ENCODE assay signal across 10 cellular contexts in the genomic region with DNA sequence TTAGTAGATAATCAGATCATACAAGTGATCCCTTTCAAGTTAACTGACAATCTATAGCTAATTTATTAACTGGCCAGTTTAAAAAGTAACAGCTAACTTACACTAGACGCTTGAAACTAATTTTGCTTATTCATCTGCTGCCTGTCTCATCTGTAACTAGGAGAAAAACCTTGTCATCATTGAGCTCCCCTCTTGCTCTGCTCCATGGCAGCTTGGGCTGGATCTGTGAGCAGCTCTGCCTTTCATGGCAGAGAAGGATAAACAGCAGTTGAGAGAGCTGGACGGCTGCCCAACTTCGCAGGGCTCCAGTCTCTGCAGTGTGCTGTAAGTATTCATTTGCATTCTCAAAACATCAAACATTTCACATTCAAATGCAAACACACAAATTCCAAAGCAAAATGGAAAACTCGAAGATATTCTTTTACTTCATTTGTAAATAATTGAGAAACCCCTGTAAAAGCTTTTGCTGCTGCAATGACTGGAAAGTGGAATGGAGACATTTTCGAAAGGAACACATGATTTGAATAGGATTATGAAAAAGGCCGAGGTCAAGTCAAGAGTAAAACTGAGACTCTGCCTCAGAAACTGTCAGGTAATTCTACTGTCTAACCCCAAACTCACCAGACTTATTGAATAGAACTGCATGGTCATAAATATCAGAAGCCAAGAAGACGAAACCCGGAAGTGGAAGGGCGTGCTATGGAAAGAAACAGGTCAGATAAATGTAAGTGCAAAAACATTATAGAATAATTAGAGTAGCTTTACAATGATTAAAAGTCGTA. TPM values are rescaled to one million over a fixed set of nuclear protein-coding genes. Genes with fewer than 3 reads are reported as not detected.
DNase-seq lines count a peak whose midpoint lies in the region; ATAC-seq and TF ChIP-seq lines count a peak whose summit lies in the region.
"Had no signal": no experiment of that assay in that cellular context is flagged by ENCODE, and none has a peak within 500 bp of the region (broad histone marks: within the 10 kb centered on the region; RNA-seq: fewer than 3 reads in every experiment).

No MANE protein-coding gene starts in this region.

- H3K4me1 ChIP-seq in heart left ventricle (no peaks in the 10 kb centered on the region), right atrium auricular region (no peaks in the 10 kb centered on the region)
- H3K4me1 ChIP-seq: upper lobe of left lung had no signal

- H3K27me3 Mint-ChIP-seq in CD4-positive, alpha-beta T cell: no peaks in the 10 kb centered on the region
- no peaks in the 10 kb centered on the region for H3K27me3 Mint-ChIP-seq in T-helper 2 cell treated with Interferon-gamma antibody and Interleukin-4, amounts not matched to agents 5 μg/mL and 100 μg/mL, for 36 hours (ENCODE audit: low read depth)
- H3K27me3 Mint-ChIP-seq in activated naive CD8-positive, alpha-beta T cell treated with anti-CD3 and anti-CD28 coated beads for 36 hours: no peaks in the 10 kb centered on the region
- H3K27me3 Mint-ChIP-seq: memory B cell had no signal

- H3K27me3 ChIP-seq in heart left ventricle (no peaks in the 10 kb centered on the region), right atrium auricular region (no peaks in the 10 kb centered on the region)
- H3K27me3 ChIP-seq in CD4-positive, alpha-beta T cell (ENCODE audit: control insufficient read depth, insufficient read depth, low read length): no peaks in the 10 kb centered on the region
- H3K27me3 ChIP-seq: upper lobe of left lung had no signal

- peak in 3 of 5 donors; percentile 17 to 55 (median 22) for DNase-seq in heart left ventricle
- no peak for DNase-seq in right atrium auricular region (ENCODE audit: low spot score)
- DNase-seq in NCI-H446 treated with DMSO at 0.1 percent for 48 hours (lab: John Stamatoyannopoulos, UW): peak; percentile 10
- DNase-seq in fibroblast of villous mesenchyme (ENCODE audit: low read depth): peak; percentile 71
- DNase-seq in CD4-positive, alpha-beta T cell: no peak
- DNase-seq in T-helper 2 cell treated with Interferon-gamma antibody and Interleukin-4, amounts not matched to agents 5 μg/mL and 100 μg/mL, for 36 hours (ENCODE audit: low spot score): no peak
- DNase-seq in activated naive CD8-positive, alpha-beta T cell treated with anti-CD3 and anti-CD28 coated beads for 36 hours: no peak
- DNase-seq: upper lobe of left lung had no signal

- H3K36me3 Mint-ChIP-seq in CD4-positive, alpha-beta T cell (ENCODE audit: low read depth): peaks cover 92% of the 10 kb centered on the region
- H3K36me3 Mint-ChIP-seq in T-helper 2 cell treated with Interferon-gamma antibody and Interleukin-4, amounts not matched to agents 5 μg/mL and 100 μg/mL, for 36 hours (ENCODE audit: low read depth): peaks cover 22% of the 10 kb centered on the region
- H3K36me3 Mint-ChIP-seq in activated naive CD8-positive, alpha-beta T cell treated with anti-CD3 and anti-CD28 coated beads for 36 hours: peaks cover 25% of the 10 kb centered on the region

- CTCF ChIA-PET in CD4-positive, alpha-beta T cell (lab: Charles Lee): no interaction called here

- intact Hi-C loops in heart left ventricle (cut with DNase I): no loop called here
- intact Hi-C loops in CD4-positive, alpha-beta T cell (cut with DNase I, micrococcal nuclease): no loop called here

- TF ChIP-seq POLR2A in heart left ventricle (IDR thresholded peaks at IDR 0.05): no peak

- TF ChIP-seq CTCF in heart left ventricle (IDR thresholded peaks at IDR 0.05) (no peak), right atrium auricular region (IDR thresholded peaks at IDR 0.05) (no peak), fibroblast of villous mesenchyme (IDR thresholded peaks at IDR 0.05; ENCODE audit: insufficient read depth, low read depth, low read length) (no peak)
- no peak for TF ChIP-seq CTCF in CD4-positive, alpha-beta T cell (IDR thresholded peaks at IDR 0.05)

- peaks cover 0 to 99% (median 78%) of the 10 kb centered on the region in 9 donors for H3K36me3 ChIP-seq in heart left ventricle
- peaks cover 45% of the 10 kb centered on the region for H3K36me3 ChIP-seq in right atrium auricular region

- peak in 2 of 4 donors; percentile 68 to 74 for ATAC-seq in heart left ventricle
- ATAC-seq in CD4-positive, alpha-beta T cell (ENCODE audit: poor library complexity): no peak

- H3K4me3 ChIP-seq in heart left ventricle (no peak overlapping the region), right atrium auricular region (no peak overlapping the region), fibroblast of villous mesenchyme (ENCODE audit: low read depth, low read length) (no peak overlapping the region)
- H3K4me3 ChIP-seq: upper lobe of left lung had no signal

- H3K27ac Mint-ChIP-seq in CD4-positive, alpha-beta T cell: no peak overlapping the region
- no peak overlapping the region for H3K27ac Mint-ChIP-seq in T-helper 2 cell treated with Interferon-gamma antibody and Interleukin-4, amounts not matched to agents 5 μg/mL and 100 μg/mL, for 36 hours
- H3K27ac Mint-ChIP-seq in activated naive CD8-positive, alpha-beta T cell treated with anti-CD3 and anti-CD28 coated beads for 36 hours: no peak overlapping the region
- H3K27ac Mint-ChIP-seq: memory B cell had no signal

- H3K27ac ChIP-seq in heart left ventricle (peak overlapping the region in 1 of 12 donors; percentile 43), right atrium auricular region (no peak overlapping the region), temporal lobe (ENCODE audit: low read depth, low read length) (peak overlapping the region; percentile 80)
- no peak overlapping the region for H3K27ac ChIP-seq in CD4-positive, alpha-beta T cell (ENCODE audit: low read depth, low read length)
- H3K27ac ChIP-seq: upper lobe of left lung had no signal

- POLR2A ChIA-PET in CD4-positive, alpha-beta T cell (lab: Charles Lee): no interaction called here

- H3K9me3 Mint-ChIP-seq in CD4-positive, alpha-beta T cell: no peaks in the 10 kb centered on the region
- H3K9me3 Mint-ChIP-seq in T-helper 2 cell treated with Interferon-gamma antibody and Interleukin-4, amounts not matched to agents 5 μg/mL and 100 μg/mL, for 36 hours: no peaks in the 10 kb centered on the region
- no peaks in the 10 kb centered on the region for H3K9me3 Mint-ChIP-seq in activated naive CD8-positive, alpha-beta T cell treated with anti-CD3 and anti-CD28 coated beads for 36 hours
- H3K9me3 Mint-ChIP-seq: memory B cell had no signal

- 67 to 74% (median 69%) methylated on average over 10 of the region's 10 CpGs for WGBS in heart left ventricle, 4 donors

- H3K9me3 ChIP-seq in heart left ventricle: no peaks in the 10 kb centered on the region
- H3K9me3 ChIP-seq in right atrium auricular region: no peaks in the 10 kb centered on the region
- H3K9me3 ChIP-seq in CD4-positive, alpha-beta T cell (ENCODE audit: control insufficient read depth, low read length): no peaks in the 10 kb centered on the region
- H3K9me3 ChIP-seq: upper lobe of left lung had no signal

- H3K4me3 Mint-ChIP-seq in CD4-positive, alpha-beta T cell: no peak overlapping the region
- H3K4me3 Mint-ChIP-seq in T-helper 2 cell treated with Interferon-gamma antibody and Interleukin-4, amounts not matched to agents 5 μg/mL and 100 μg/mL, for 36 hours: no peak overlapping the region
- no peak overlapping the region for H3K4me3 Mint-ChIP-seq in activated naive CD8-positive, alpha-beta T cell treated with anti-CD3 and anti-CD28 coated beads for 36 hours
- H3K4me3 Mint-ChIP-seq: memory B cell had no signal

- no peaks in the 10 kb centered on the region for H3K4me1 Mint-ChIP-seq in CD4-positive, alpha-beta T cell (ENCODE audit: low read depth)
- H3K4me1 Mint-ChIP-seq in T-helper 2 cell treated with Interferon-gamma antibody and Interleukin-4, amounts not matched to agents 5 μg/mL and 100 μg/mL, for 36 hours (ENCODE audit: low read depth): no peaks in the 10 kb centered on the region
- no peaks in the 10 kb centered on the region for H3K4me1 Mint-ChIP-seq in activated naive CD8-positive, alpha-beta T cell treated with anti-CD3 and anti-CD28 coated beads for 36 hours

RNA-seq across cellular contexts. Expression of gene SLC35B4, which starts 17.6 kb away (rescaled TPM):
- total RNA-seq in heart left ventricle: 1 to 10 TPM; 3.8 to 8.6 (median 5.7) TPM
- 1 to 10 TPM; 2.6 to 4.9 TPM for polyA plus RNA-seq in heart left ventricle
- 1 to 10 TPM; 3.4 to 4.8 TPM for total RNA-seq in right atrium auricular region
- total RNA-seq in fibroblast of villous mesenchyme: 17.7 and 24.2 TPM in 2 replicates
- 22.4 TPM for total RNA-seq in temporal lobe
- 1 to 10 TPM; 5.8 to 7.8 TPM for total RNA-seq in CD4-positive, alpha-beta T cell
- total RNA-seq in activated naive CD8-positive, alpha-beta T cell treated with anti-CD3 and anti-CD28 coated beads for 36 hours: 10 to 100 TPM; 15.7 to 21.0 TPM

Comparison
In these comparisons a context has a peak if more than half of its experiments do, and no peak if none do; other contexts are left out.
1. DNase-seq: peak in heart left ventricle (3 of 5), NCI-H446 treated with DMSO at 0.1 percent for 48 hours (single experiment) and fibroblast of villous mesenchyme (single experiment); none in right atrium auricular region (single experiment), CD4-positive, alpha-beta T cell (0 of 10), T-helper 2 cell treated with Interferon-gamma antibody and Interleukin-4, amounts not matched to agents 5 μg/mL and 100 μg/mL, for 36 hours (single experiment) and activated naive CD8-positive, alpha-beta T cell treated with anti-CD3 and anti-CD28 coated beads for 36 hours (single experiment).